12 cellular contexts compared by ENCODE assay signal in genomic region chr11:83835423-83835822, GRCh38.
DNase-seq lines count a peak whose midpoint lies in the region; ATAC-seq lines count a peak whose summit lies in the region.
"Had no signal": no experiment of that assay in that cellular context is flagged by ENCODE, and none has a peak within 500 bp of the region (broad histone marks: within the 10 kb centered on the region; RNA-seq: fewer than 3 reads in every experiment).

No MANE protein-coding gene starts in this region.

- H3K27ac Mint-ChIP-seq in stimulated activated naive B cell treated with anti-CD40 and anti-IgM and Interleukin-4, amounts not matched to agents 10 μg/mL and 1 μg/mL and 100 μg/mL, for 72 hours, result no peak overlapping the region
- H3K27ac Mint-ChIP-seq in naive thymus-derived CD8-positive, alpha-beta T cell, result peak overlapping the region in 1 of 10 donors; percentile 1
- H3K27ac Mint-ChIP-seq: T-helper 1 cell treated with Interleukin-12 subunit alpha and Interleukin-12 subunit beta and Interleukin-4 antibody, amounts not matched to agents 30 μg/mL and 1 μg/mL, for 36 hours had no signal

- H3K4me3 ChIP-seq in HAP-1, result no peak overlapping the region

- peaks cover under 1% of the 10 kb centered on the region; the same call in 1 of the 2 replicates for H3K27me3 ChIP-seq in HAP-1 (ENCODE audit: low read depth)

- H3K9me3 Mint-ChIP-seq in stimulated activated naive B cell treated with anti-CD40 and anti-IgM and Interleukin-4, amounts not matched to agents 10 μg/mL and 1 μg/mL and 100 μg/mL, for 72 hours, result no peaks in the 10 kb centered on the region
- no peaks in the 10 kb centered on the region for H3K9me3 Mint-ChIP-seq in naive thymus-derived CD8-positive, alpha-beta T cell
- H3K9me3 Mint-ChIP-seq: neural crest cell; T-helper 1 cell treated with Interleukin-12 subunit alpha and Interleukin-12 subunit beta and Interleukin-4 antibody, amounts not matched to agents 30 μg/mL and 1 μg/mL, for 36 hours had no signal

- H3K36me3 ChIP-seq in HAP-1 (replicated peaks), result no peaks in the 10 kb centered on the region

- no peaks in the 10 kb centered on the region for H3K36me3 Mint-ChIP-seq in stimulated activated naive B cell treated with anti-CD40 and anti-IgM and Interleukin-4, amounts not matched to agents 10 μg/mL and 1 μg/mL and 100 μg/mL, for 72 hours
- no peaks in the 10 kb centered on the region for H3K36me3 Mint-ChIP-seq in naive thymus-derived CD8-positive, alpha-beta T cell

- no peak overlapping the region for H3K4me3 Mint-ChIP-seq in stimulated activated naive B cell treated with anti-CD40 and anti-IgM and Interleukin-4, amounts not matched to agents 10 μg/mL and 1 μg/mL and 100 μg/mL, for 72 hours
- no peak overlapping the region for H3K4me3 Mint-ChIP-seq in naive thymus-derived CD8-positive, alpha-beta T cell
- H3K4me3 Mint-ChIP-seq: neural crest cell; T-helper 1 cell treated with Interleukin-12 subunit alpha and Interleukin-12 subunit beta and Interleukin-4 antibody, amounts not matched to agents 30 μg/mL and 1 μg/mL, for 36 hours had no signal

- no peaks in the 10 kb centered on the region for H3K4me1 Mint-ChIP-seq in stimulated activated naive B cell treated with anti-CD40 and anti-IgM and Interleukin-4, amounts not matched to agents 10 μg/mL and 1 μg/mL and 100 μg/mL, for 72 hours
- peaks cover 0 to 1% (median 0%) of the 10 kb centered on the region in 4 donors for H3K4me1 Mint-ChIP-seq in naive thymus-derived CD8-positive, alpha-beta T cell

- peak; percentile 40 for ATAC-seq in GM19328 (IDR thresholded peaks at IDR 0.05; ENCODE audit: unreplicated experiment)
- ATAC-seq in HG02678 (IDR thresholded peaks at IDR 0.05; ENCODE audit: unreplicated experiment), result peak; percentile 71
- ATAC-seq in HG03558 (IDR thresholded peaks at IDR 0.05; ENCODE audit: extremely low read depth, unreplicated experiment), result peak; percentile 84
- ATAC-seq in stimulated activated naive B cell treated with anti-CD40 and anti-IgM and Interleukin-4, amounts not matched to agents 10 μg/mL and 1 μg/mL and 100 μg/mL, for 72 hours (replicated peaks), result peak; percentile 19 to 25
- ATAC-seq in naive thymus-derived CD8-positive, alpha-beta T cell, result no peak

- no peaks in the 10 kb centered on the region for H3K27me3 Mint-ChIP-seq in stimulated activated naive B cell treated with anti-CD40 and anti-IgM and Interleukin-4, amounts not matched to agents 10 μg/mL and 1 μg/mL and 100 μg/mL, for 72 hours
- peaks cover 2 to 12% (median 9%) of the 10 kb centered on the region in 5 donors for H3K27me3 Mint-ChIP-seq in naive thymus-derived CD8-positive, alpha-beta T cell

- in situ Hi-C loops in HAP-1 (cut with MboI; ENCODE audit: low sequenced_read_pairs), result loop anchor here (10.0 to 25.0 kb wide), 4 partner anchors 429 to 877 kb away; no protein-coding TSS in a partner anchor

- POLR2A ChIA-PET in naive thymus-derived CD8-positive, alpha-beta T cell (lab: Charles Lee), result no interaction called here

- no peaks in the 10 kb centered on the region for H3K9me3 ChIP-seq in HAP-1

- no peaks in the 10 kb centered on the region for H3K4me1 ChIP-seq in HAP-1

- DNase-seq in stimulated activated naive B cell treated with anti-CD40 and anti-IgM and Interleukin-4, amounts not matched to agents 10 μg/mL and 1 μg/mL and 100 μg/mL, for 72 hours, result no peak
- DNase-seq in GDM1 (lab: John Stamatoyannopoulos, UW), result no peak
- no peak for DNase-seq in naive thymus-derived CD8-positive, alpha-beta T cell
- DNase-seq in HAP-1 (ENCODE audit: low spot score in 2 of 2), result no peak
- no peak for DNase-seq in stimulated activated CD4-positive, alpha-beta T cell treated with anti-CD3 and anti-CD28 coated beads, Interleukin-15, amount 100 ng/mL, for 24 hours
- DNase-seq: DMS79, NCI-H2081 treated with DMSO at 0.1 percent for 48 hours had no signal

Comparison
In these comparisons a context has a peak if more than half of its experiments do, and no peak if none do; other contexts are left out.
1. ATAC-seq: peak in GM19328 (single experiment), HG02678 (single experiment), HG03558 (single experiment) and stimulated activated naive B cell treated with anti-CD40 and anti-IgM and Interleukin-4, amounts not matched to agents 10 μg/mL and 1 μg/mL and 100 μg/mL, for 72 hours (2 of 2); none in naive thymus-derived CD8-positive, alpha-beta T cell (0 of 2).